12 cellular contexts compared by ENCODE assay signal in the genomic region with DNA sequence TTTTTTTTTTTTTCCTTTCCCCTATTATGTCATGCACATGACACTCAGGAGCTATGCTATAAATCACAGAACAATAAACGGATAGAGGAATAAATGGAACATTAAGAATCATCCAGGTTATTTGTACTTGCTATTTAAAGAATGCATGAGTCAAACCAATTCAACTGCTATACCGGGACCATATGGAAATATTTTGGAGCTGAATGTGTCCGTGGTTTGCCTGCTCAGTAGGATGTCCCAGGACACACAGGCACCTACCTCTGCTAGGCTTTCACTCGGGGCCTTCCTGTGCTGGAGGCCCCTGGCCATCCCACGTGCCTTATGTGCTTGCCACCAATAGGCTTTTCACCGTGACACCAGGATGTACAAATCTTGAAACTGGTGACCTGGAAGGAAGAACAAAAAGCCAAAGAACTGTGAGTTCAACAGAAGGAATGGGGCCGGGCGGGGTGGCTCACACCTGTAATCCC. TPM values are rescaled to one million over a fixed set of nuclear protein-coding genes. Genes with fewer than 3 reads are reported as not detected.
A peak's percentile ranks its signal among the peaks of the same experiment; 100 is the strongest.
DNase-seq lines count a peak whose midpoint lies in the region; ATAC-seq and TF ChIP-seq lines count a peak whose summit lies in the region.
"Had no signal": no experiment of that assay in that cellular context is flagged by ENCODE, and none has a peak within 500 bp of the region (broad histone marks: within the 10 kb centered on the region; RNA-seq: fewer than 3 reads in every experiment).

No MANE protein-coding gene starts in this region.

- no peaks in the 10 kb centered on the region for H3K27me3 Mint-ChIP-seq in activated naive CD8-positive, alpha-beta T cell treated with anti-CD3 and anti-CD28 coated beads, Interleukin-2, amount 50 U/mL, for 24 hours
- no peaks in the 10 kb centered on the region for H3K27me3 Mint-ChIP-seq in activated naive CD8-positive, alpha-beta T cell treated with anti-CD3 and anti-CD28 coated beads for 36 hours
- no peaks in the 10 kb centered on the region for H3K27me3 Mint-ChIP-seq in activated T-helper 2 cell treated with anti-CD3 and anti-CD28 coated beads, Interferon-gamma antibody, Interleukin-2, Interleukin-4, amounts not matched to agents 10 μg/mL and 5 μg/mL and 100 μg/mL, durations not matched to agents 14 hours and 24 hours and 36 hours (ENCODE audit: low read depth)
- peaks cover 4 to 11% (median 7%) of the 10 kb centered on the region in 3 donors for H3K27me3 Mint-ChIP-seq in immature natural killer cell (ENCODE audit: low read depth in 3 of 3)

- intact Hi-C loops in activated T-helper 2 cell treated with anti-CD3 and anti-CD28 coated beads, Interferon-gamma antibody, Interleukin-2, Interleukin-4, amounts not matched to agents 10 μg/mL and 5 μg/mL and 100 μg/mL, durations not matched to agents 14 hours and 24 hours and 36 hours (cut with micrococcal nuclease), result loop anchor here (5.0 to 10.0 kb wide), 2 partner anchors 38 to 59 kb away; no protein-coding TSS in a partner anchor
- intact Hi-C loops in thyroid gland (cut with DNase I), result no loop called here

- H3K4me1 Mint-ChIP-seq in activated naive CD8-positive, alpha-beta T cell treated with anti-CD3 and anti-CD28 coated beads, Interleukin-2, amount 50 U/mL, for 24 hours, result peaks cover 53% of the 10 kb centered on the region
- H3K4me1 Mint-ChIP-seq in activated naive CD8-positive, alpha-beta T cell treated with anti-CD3 and anti-CD28 coated beads for 36 hours, result peaks cover 38% of the 10 kb centered on the region
- peaks cover 40% of the 10 kb centered on the region for H3K4me1 Mint-ChIP-seq in activated T-helper 2 cell treated with anti-CD3 and anti-CD28 coated beads, Interferon-gamma antibody, Interleukin-2, Interleukin-4, amounts not matched to agents 10 μg/mL and 5 μg/mL and 100 μg/mL, durations not matched to agents 14 hours and 24 hours and 36 hours (ENCODE audit: low read depth)
- peaks cover 20 to 27% of the 10 kb centered on the region in 2 donors for H3K4me1 Mint-ChIP-seq in immature natural killer cell

- no peaks in the 10 kb centered on the region for H3K9me3 ChIP-seq in thyroid gland
- H3K9me3 ChIP-seq: sigmoid colon had no signal

- peak overlapping the region; percentile 21 to 74 (median 53) for H3K27ac ChIP-seq in thyroid gland
- H3K27ac ChIP-seq: C4-2B, KMS-11 had no signal

- ATAC-seq in activated naive CD8-positive, alpha-beta T cell treated with anti-CD3 and anti-CD28 coated beads, Interleukin-2, amount 50 U/mL, for 24 hours, result no peak
- no peak for ATAC-seq in GM21381 (IDR thresholded peaks at IDR 0.05; ENCODE audit: unreplicated experiment)
- ATAC-seq: WTC11 had no signal

- H3K9me3 Mint-ChIP-seq in activated naive CD8-positive, alpha-beta T cell treated with anti-CD3 and anti-CD28 coated beads, Interleukin-2, amount 50 U/mL, for 24 hours, result no peaks in the 10 kb centered on the region
- no peaks in the 10 kb centered on the region for H3K9me3 Mint-ChIP-seq in activated naive CD8-positive, alpha-beta T cell treated with anti-CD3 and anti-CD28 coated beads for 36 hours
- no peaks in the 10 kb centered on the region for H3K9me3 Mint-ChIP-seq in activated T-helper 2 cell treated with anti-CD3 and anti-CD28 coated beads, Interferon-gamma antibody, Interleukin-2, Interleukin-4, amounts not matched to agents 10 μg/mL and 5 μg/mL and 100 μg/mL, durations not matched to agents 14 hours and 24 hours and 36 hours
- H3K9me3 Mint-ChIP-seq in immature natural killer cell, result no peaks in the 10 kb centered on the region
- H3K9me3 Mint-ChIP-seq: WTC11 had no signal

- no peaks in the 10 kb centered on the region for H3K36me3 ChIP-seq in thyroid gland
- H3K36me3 ChIP-seq: sigmoid colon had no signal

- H3K4me3 ChIP-seq in thyroid gland (replicated peaks in 1 of 3), result no peak overlapping the region
- H3K4me3 ChIP-seq: sigmoid colon had no signal

- no peaks in the 10 kb centered on the region for H3K36me3 Mint-ChIP-seq in activated naive CD8-positive, alpha-beta T cell treated with anti-CD3 and anti-CD28 coated beads, Interleukin-2, amount 50 U/mL, for 24 hours (ENCODE audit: low read depth)
- H3K36me3 Mint-ChIP-seq in activated naive CD8-positive, alpha-beta T cell treated with anti-CD3 and anti-CD28 coated beads for 36 hours, result peaks cover 2% of the 10 kb centered on the region
- H3K36me3 Mint-ChIP-seq in activated T-helper 2 cell treated with anti-CD3 and anti-CD28 coated beads, Interferon-gamma antibody, Interleukin-2, Interleukin-4, amounts not matched to agents 10 μg/mL and 5 μg/mL and 100 μg/mL, durations not matched to agents 14 hours and 24 hours and 36 hours (ENCODE audit: low read depth), result no peaks in the 10 kb centered on the region
- no peaks in the 10 kb centered on the region for H3K36me3 Mint-ChIP-seq in immature natural killer cell
- H3K36me3 Mint-ChIP-seq: WTC11 had no signal

- no peaks in the 10 kb centered on the region for H3K27me3 ChIP-seq in thyroid gland
- H3K27me3 ChIP-seq: sigmoid colon had no signal

- H3K27ac Mint-ChIP-seq in activated naive CD8-positive, alpha-beta T cell treated with anti-CD3 and anti-CD28 coated beads, Interleukin-2, amount 50 U/mL, for 24 hours, result peak overlapping the region; percentile 9
- no peak overlapping the region for H3K27ac Mint-ChIP-seq in activated naive CD8-positive, alpha-beta T cell treated with anti-CD3 and anti-CD28 coated beads for 36 hours
- peak overlapping the region; percentile 1 for H3K27ac Mint-ChIP-seq in activated T-helper 2 cell treated with anti-CD3 and anti-CD28 coated beads, Interferon-gamma antibody, Interleukin-2, Interleukin-4, amounts not matched to agents 10 μg/mL and 5 μg/mL and 100 μg/mL, durations not matched to agents 14 hours and 24 hours and 36 hours
- H3K27ac Mint-ChIP-seq in immature natural killer cell, result peak overlapping the region in 4 of 6 donors; percentile 11 to 71 (median 30)
- H3K27ac Mint-ChIP-seq: WTC11 had no signal

- no peak overlapping the region for H3K4me3 Mint-ChIP-seq in activated naive CD8-positive, alpha-beta T cell treated with anti-CD3 and anti-CD28 coated beads, Interleukin-2, amount 50 U/mL, for 24 hours
- H3K4me3 Mint-ChIP-seq in activated naive CD8-positive, alpha-beta T cell treated with anti-CD3 and anti-CD28 coated beads for 36 hours, result no peak overlapping the region
- H3K4me3 Mint-ChIP-seq in activated T-helper 2 cell treated with anti-CD3 and anti-CD28 coated beads, Interferon-gamma antibody, Interleukin-2, Interleukin-4, amounts not matched to agents 10 μg/mL and 5 μg/mL and 100 μg/mL, durations not matched to agents 14 hours and 24 hours and 36 hours (ENCODE audit: low read depth), result no peak overlapping the region
- no peak overlapping the region for H3K4me3 Mint-ChIP-seq in immature natural killer cell
- H3K4me3 Mint-ChIP-seq: WTC11 had no signal

- TF ChIP-seq POLR2A in thyroid gland (IDR thresholded peaks at IDR 0.05), result no peak

- DNase-seq in activated naive CD8-positive, alpha-beta T cell treated with anti-CD3 and anti-CD28 coated beads, Interleukin-2, amount 50 U/mL, for 24 hours, result no peak
- DNase-seq in activated naive CD8-positive, alpha-beta T cell treated with anti-CD3 and anti-CD28 coated beads for 36 hours, result no peak
- no peak for DNase-seq in activated T-helper 2 cell treated with anti-CD3 and anti-CD28 coated beads, Interferon-gamma antibody, Interleukin-2, Interleukin-4, amounts not matched to agents 10 μg/mL and 5 μg/mL and 100 μg/mL, durations not matched to agents 14 hours and 24 hours and 36 hours (ENCODE audit: low spot score)
- DNase-seq in immature natural killer cell (no peak), thyroid gland (no peak), NCI-H1694 treated with DMSO at 0.1 percent for 48 hours (lab: John Stamatoyannopoulos, UW) (no peak), NCI-H82 (lab: John Stamatoyannopoulos, UW) (no peak)
- DNase-seq: sigmoid colon had no signal

- no peak for TF ChIP-seq CTCF in thyroid gland (IDR thresholded peaks at IDR 0.05)

- H3K4me1 ChIP-seq in thyroid gland, result peaks cover 0 to 35% of the 10 kb centered on the region in 2 donors

- WGBS in thyroid gland, 2 donors, result 76% methylated on average over 8 of the region's 8 CpGs

RNA-seq across cellular contexts. Expression of gene SEC14L1, which starts 15.3 kb away (rescaled TPM):
- 10 to 100 TPM; 56.9 to 59.6 TPM for total RNA-seq in activated naive CD8-positive, alpha-beta T cell treated with anti-CD3 and anti-CD28 coated beads for 36 hours
- 90.5 and 92.2 TPM in 2 replicates for total RNA-seq in activated T-helper 2 cell treated with anti-CD3 and anti-CD28 coated beads, Interferon-gamma antibody, Interleukin-2, Interleukin-4, amounts not matched to agents 10 μg/mL and 5 μg/mL and 100 μg/mL, durations not matched to agents 14 hours and 24 hours and 36 hours
- 10 to 100 TPM; 14.8 to 25.6 (median 19.4) TPM for polyA plus RNA-seq in immature natural killer cell
- total RNA-seq in thyroid gland, result 100 to 1,000 TPM in 2 of 4 donors, 10 to 100 TPM in 2; 57.6 to 287 (median 102) TPM
